In the genomic region with DNA sequence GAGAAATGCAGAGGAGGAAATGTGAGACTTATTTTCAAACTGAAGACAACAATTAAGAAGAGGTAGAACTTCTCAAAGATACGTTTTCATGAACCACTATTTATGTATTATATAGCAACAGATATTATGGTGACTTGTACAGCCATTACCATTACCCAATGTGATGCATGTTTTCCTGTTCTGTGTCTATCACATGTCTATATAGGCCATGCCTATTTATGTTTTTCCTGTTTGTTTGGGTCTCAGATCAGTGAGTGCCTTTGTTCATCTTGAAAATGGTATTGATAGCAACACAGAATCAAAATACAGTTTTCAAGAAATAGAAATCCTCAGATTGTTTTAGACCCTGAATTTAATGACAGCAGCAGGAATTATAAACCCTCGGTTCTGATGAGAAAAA, we compare ENCODE assay signal across 33 cellular contexts.
"Had no signal": no experiment of that assay in that cellular context is flagged by ENCODE, and none has a peak within 500 bp of the region (broad histone marks: within the 10 kb centered on the region; RNA-seq: fewer than 3 reads in every experiment).

No MANE protein-coding gene starts in this region.

- H3K36me3 ChIP-seq: adrenal gland, gastrocnemius medialis, heart left ventricle, WERI-Rb-1 had no signal

- H3K4me1 Mint-ChIP-seq: activated B cell treated with CpG ODN at 0.5 μM for 24 hours; activated CD8-positive, alpha-beta memory T cell treated with anti-CD3 and anti-CD28 coated beads, Interleukin-2, amount 10 ng/mL, durations not matched to agents 7 days and 5 days; activated naive CD4-positive, alpha-beta T cell treated with anti-CD3 and anti-CD28 coated beads, Interleukin-2, amount 50 U/mL, for 24 hours; activated naive CD8-positive, alpha-beta T cell treated with anti-CD3 and anti-CD28 coated beads for 36 hours; activated naive CD8-positive, alpha-beta T cell treated with anti-CD3 and anti-CD28 coated beads, Interleukin-2, amount 50 U/mL, for 24 hours had no signal

- H3K27me3 ChIP-seq: adrenal gland, body of pancreas, gastrocnemius medialis, heart left ventricle had no signal

- H3K27me3 Mint-ChIP-seq: activated B cell treated with CpG ODN at 0.5 μM for 24 hours; activated CD4-positive, alpha-beta memory T cell treated with anti-CD3 and anti-CD28 coated beads for 36 hours; activated CD8-positive, alpha-beta memory T cell treated with anti-CD3 and anti-CD28 coated beads, Interleukin-2, amount 10 ng/mL, durations not matched to agents 7 days and 5 days; activated naive CD4-positive, alpha-beta T cell treated with anti-CD3 and anti-CD28 coated beads, Interleukin-2, amount 50 U/mL, for 24 hours; T-helper 17 cell had no signal

- DNase-seq: activated B cell treated with CpG ODN at 0.5 μM for 24 hours; activated CD4-positive, alpha-beta memory T cell treated with anti-CD3 and anti-CD28 coated beads for 36 hours; activated CD4-positive, alpha-beta T cell treated with anti-CD3 and anti-CD28 coated beads for 48 hours; activated CD8-positive, alpha-beta memory T cell treated with anti-CD3 and anti-CD28 coated beads, Interleukin-2, amount 10 ng/mL, durations not matched to agents 7 days and 5 days; activated CD8-positive, alpha-beta memory T cell treated with anti-CD3 and anti-CD28 coated beads, Interleukin-2, amount 50 U/mL, for 4 hours; activated CD8-positive, alpha-beta T cell treated with anti-CD3 and anti-CD28 coated beads, Interleukin-2, amount 10 ng/mL, durations not matched to agents 7 days and 5 days; activated gamma-delta T cell; activated naive CD4-positive, alpha-beta T cell; activated naive CD8-positive, alpha-beta T cell treated with anti-CD3 and anti-CD28 coated beads for 36 hours; activated naive CD8-positive, alpha-beta T cell treated with anti-CD3 and anti-CD28 coated beads, Interleukin-2, amount 50 U/mL, for 24 hours; activated T-cell treated with anti-CD3 and anti-CD28 coated beads, Interleukin-2, amount 50 U/mL, for 1 hour; activated T-cell treated with anti-CD3 and anti-CD28 coated beads, Interleukin-2, amount 50 U/mL, for 48 hours; adrenal gland; amygdala; aorta; body of pancreas; caudate nucleus; cortex of kidney; effector CD8-positive, alpha-beta T cell; foreskin fibroblast; gastrocnemius medialis; glutamatergic neuron; heart left ventricle; hypothalamus; T-helper 17 cell; T1000; WERI-Rb-1 had no signal

- H3K4me3 ChIP-seq: adrenal gland, body of pancreas, gastrocnemius medialis, heart left ventricle had no signal

- H3K27ac ChIP-seq: adrenal gland, body of pancreas, epithelial cell of prostate, gastrocnemius medialis, heart left ventricle, WERI-Rb-1 had no signal

- H3K36me3 Mint-ChIP-seq: activated CD4-positive, alpha-beta memory T cell treated with anti-CD3 and anti-CD28 coated beads for 36 hours; activated CD8-positive, alpha-beta memory T cell treated with anti-CD3 and anti-CD28 coated beads, Interleukin-2, amount 10 ng/mL, durations not matched to agents 7 days and 5 days; activated naive CD4-positive, alpha-beta T cell treated with anti-CD3 and anti-CD28 coated beads, Interleukin-2, amount 50 U/mL, for 24 hours; activated naive CD8-positive, alpha-beta T cell treated with anti-CD3 and anti-CD28 coated beads for 36 hours had no signal

- H3K9me3 Mint-ChIP-seq: activated B cell treated with CpG ODN at 0.5 μM for 24 hours; activated CD4-positive, alpha-beta memory T cell treated with anti-CD3 and anti-CD28 coated beads for 36 hours; activated naive CD4-positive, alpha-beta T cell treated with anti-CD3 and anti-CD28 coated beads, Interleukin-2, amount 50 U/mL, for 24 hours; activated naive CD8-positive, alpha-beta T cell treated with anti-CD3 and anti-CD28 coated beads for 36 hours; activated naive CD8-positive, alpha-beta T cell treated with anti-CD3 and anti-CD28 coated beads, Interleukin-2, amount 50 U/mL, for 24 hours; activated T-helper 1 cell treated with anti-CD3 and anti-CD28 coated beads, Interleukin-12 subunit alpha, Interleukin-12 subunit beta, Interleukin-2, Interleukin-4 antibody, amounts not matched to agents 30 ng/mL and 10 ng/mL and 1 ng/mL, durations not matched to agents 14 hours and 24 hours and 36 hours; T-helper 2 cell treated with Interferon-gamma antibody and Interleukin-4, amounts not matched to agents 5 μg/mL and 100 μg/mL, for 36 hours had no signal

- H3K9me3 ChIP-seq: adrenal gland, body of pancreas, gastrocnemius medialis, heart left ventricle had no signal

- H3K4me3 Mint-ChIP-seq: activated B cell treated with CpG ODN at 0.5 μM for 24 hours; activated CD4-positive, alpha-beta memory T cell treated with anti-CD3 and anti-CD28 coated beads for 36 hours; activated CD8-positive, alpha-beta memory T cell treated with anti-CD3 and anti-CD28 coated beads, Interleukin-2, amount 10 ng/mL, durations not matched to agents 7 days and 5 days; activated CD8-positive, alpha-beta T cell treated with anti-CD3 and anti-CD28 coated beads, Interleukin-2, amount 10 ng/mL, durations not matched to agents 7 days and 5 days; activated naive CD4-positive, alpha-beta T cell treated with anti-CD3 and anti-CD28 coated beads, Interleukin-2, amount 50 U/mL, for 24 hours; activated naive CD8-positive, alpha-beta T cell treated with anti-CD3 and anti-CD28 coated beads for 36 hours; activated naive CD8-positive, alpha-beta T cell treated with anti-CD3 and anti-CD28 coated beads, Interleukin-2, amount 50 U/mL, for 24 hours; activated T-helper 1 cell treated with anti-CD3 and anti-CD28 coated beads, Interleukin-12 subunit alpha, Interleukin-12 subunit beta, Interleukin-2, Interleukin-4 antibody, amounts not matched to agents 30 ng/mL and 10 ng/mL and 1 ng/mL, durations not matched to agents 14 hours and 24 hours and 36 hours; T-helper 17 cell; T-helper 2 cell treated with Interferon-gamma antibody and Interleukin-4, amounts not matched to agents 5 μg/mL and 100 μg/mL, for 36 hours had no signal

- H3K27ac Mint-ChIP-seq: activated B cell treated with CpG ODN at 0.5 μM for 24 hours; activated CD4-positive, alpha-beta memory T cell treated with anti-CD3 and anti-CD28 coated beads for 36 hours; activated CD8-positive, alpha-beta memory T cell treated with anti-CD3 and anti-CD28 coated beads, Interleukin-2, amount 10 ng/mL, durations not matched to agents 7 days and 5 days; activated CD8-positive, alpha-beta T cell treated with anti-CD3 and anti-CD28 coated beads, Interleukin-2, amount 10 ng/mL, durations not matched to agents 7 days and 5 days; activated naive CD4-positive, alpha-beta T cell treated with anti-CD3 and anti-CD28 coated beads, Interleukin-2, amount 50 U/mL, for 24 hours; activated naive CD8-positive, alpha-beta T cell treated with anti-CD3 and anti-CD28 coated beads for 36 hours; activated naive CD8-positive, alpha-beta T cell treated with anti-CD3 and anti-CD28 coated beads, Interleukin-2, amount 50 U/mL, for 24 hours; activated T-helper 1 cell treated with anti-CD3 and anti-CD28 coated beads, Interleukin-12 subunit alpha, Interleukin-12 subunit beta, Interleukin-2, Interleukin-4 antibody, amounts not matched to agents 30 ng/mL and 10 ng/mL and 1 ng/mL, durations not matched to agents 14 hours and 24 hours and 36 hours; T-helper 17 cell; T-helper 2 cell treated with Interferon-gamma antibody and Interleukin-4, amounts not matched to agents 5 μg/mL and 100 μg/mL, for 36 hours had no signal

- FAIRE-seq: colon, endometrium had no signal

- H3K4me1 ChIP-seq: adrenal gland, gastrocnemius medialis, heart left ventricle had no signal
